14 cellular contexts compared by ENCODE assay signal in the genomic region with DNA sequence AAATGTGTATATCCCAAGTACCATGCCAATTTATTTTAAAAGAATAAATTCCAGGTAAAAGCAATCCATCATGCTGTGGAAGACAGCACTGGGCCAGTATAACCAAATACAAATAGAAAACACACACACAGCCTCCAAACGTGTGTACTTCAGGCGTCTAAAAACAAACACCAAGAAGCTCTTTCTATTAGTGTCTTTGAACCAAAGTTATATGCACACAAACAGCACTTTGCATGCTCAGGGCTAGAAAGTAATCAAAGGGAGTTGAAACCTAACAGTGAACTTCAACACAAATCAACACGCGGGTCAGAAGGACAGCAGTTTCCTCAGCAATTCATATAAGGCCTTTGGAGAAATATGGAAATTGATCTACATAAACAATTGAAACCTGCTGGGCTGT. TPM values are rescaled to one million over a fixed set of nuclear protein-coding genes. Genes with fewer than 3 reads are reported as not detected.
"Had no signal": no experiment of that assay in that cellular context is flagged by ENCODE, and none has a peak within 500 bp of the region (broad histone marks: within the 10 kb centered on the region; RNA-seq: fewer than 3 reads in every experiment).

No MANE protein-coding gene starts in this region.

- H3K36me3 ChIP-seq: ovary had no signal

- H3K27me3 Mint-ChIP-seq: central memory CD8-positive, alpha-beta T cell; dendritic cell treated with granulocyte-macrophage colony-stimulating factor and Interleukin-4, amounts not matched to agents 40 ng/mL and 50 ng/mL, for 4 days had no signal

- DNase-seq: activated CD8-positive, alpha-beta T cell treated with anti-CD3 and anti-CD28 coated beads, Interleukin-2, amount 10 ng/mL, durations not matched to agents 7 days and 5 days; activated naive CD4-positive, alpha-beta T cell treated with Interleukin-2 at 50 U/mL for 16 hours; activated naive CD8-positive, alpha-beta T cell treated with anti-CD3 and anti-CD28 coated beads, Interleukin-2, amount 50 U/mL, for 24 hours; endodermal cell; immature natural killer cell; ovary; small intestine; tibial artery had no signal

- FAIRE-seq: small intestine had no signal

- H3K9me3 ChIP-seq: ovary, tibial artery had no signal

- ATAC-seq: activated CD8-positive, alpha-beta T cell treated with anti-CD3 and anti-CD28 coated beads, Interleukin-2, amount 10 ng/mL, durations not matched to agents 7 days and 5 days; activated naive CD8-positive, alpha-beta T cell treated with anti-CD3 and anti-CD28 coated beads, Interleukin-2, amount 50 U/mL, for 24 hours; esophagus mucosa; left lobe of liver had no signal

- H3K27me3 ChIP-seq: ovary, tibial artery had no signal

- H3K4me3 Mint-ChIP-seq: activated CD8-positive, alpha-beta T cell treated with anti-CD3 and anti-CD28 coated beads, Interleukin-2, amount 10 ng/mL, durations not matched to agents 7 days and 5 days; activated naive CD8-positive, alpha-beta T cell treated with anti-CD3 and anti-CD28 coated beads, Interleukin-2, amount 50 U/mL, for 24 hours; central memory CD8-positive, alpha-beta T cell; dendritic cell treated with granulocyte-macrophage colony-stimulating factor and Interleukin-4, amounts not matched to agents 40 ng/mL and 50 ng/mL, for 4 days; endodermal cell; immature natural killer cell; memory B cell; neural crest cell had no signal

- H3K27ac Mint-ChIP-seq: activated CD8-positive, alpha-beta T cell treated with anti-CD3 and anti-CD28 coated beads, Interleukin-2, amount 10 ng/mL, durations not matched to agents 7 days and 5 days; activated naive CD8-positive, alpha-beta T cell treated with anti-CD3 and anti-CD28 coated beads, Interleukin-2, amount 50 U/mL, for 24 hours; dendritic cell treated with granulocyte-macrophage colony-stimulating factor and Interleukin-4, amounts not matched to agents 40 ng/mL and 50 ng/mL, for 4 days; immature natural killer cell; memory B cell had no signal

- H3K4me3 ChIP-seq: ovary, tibial artery had no signal

- H3K4me1 Mint-ChIP-seq: activated naive CD8-positive, alpha-beta T cell treated with anti-CD3 and anti-CD28 coated beads, Interleukin-2, amount 50 U/mL, for 24 hours; central memory CD8-positive, alpha-beta T cell; immature natural killer cell; memory B cell had no signal

- H3K9me3 Mint-ChIP-seq: activated naive CD8-positive, alpha-beta T cell treated with anti-CD3 and anti-CD28 coated beads, Interleukin-2, amount 50 U/mL, for 24 hours; dendritic cell treated with granulocyte-macrophage colony-stimulating factor and Interleukin-4, amounts not matched to agents 40 ng/mL and 50 ng/mL, for 4 days had no signal

- H3K36me3 Mint-ChIP-seq: immature natural killer cell, memory B cell had no signal

RNA-seq across cellular contexts. Expression of a gene that starts 15.4 kb away (rescaled TPM):
- total RNA-seq: activated CD8-positive, alpha-beta T cell treated with anti-CD3 and anti-CD28 coated beads, Interleukin-2, amount 10 ng/mL, durations not matched to agents 7 days and 5 days had no signal

RNA-seq across cellular contexts. Expression of a gene that starts 52.9 kb away (rescaled TPM):
- total RNA-seq: activated CD8-positive, alpha-beta T cell treated with anti-CD3 and anti-CD28 coated beads, Interleukin-2, amount 10 ng/mL, durations not matched to agents 7 days and 5 days had no signal
